ENCODE assay signal across 7 cellular contexts in genomic region chr17:32483451-32484019, GRCh38. TPM values are rescaled to one million over a fixed set of nuclear protein-coding genes. Genes with fewer than 3 reads are reported as not detected.
DNase-seq lines count a peak whose midpoint lies in the region; ATAC-seq and TF ChIP-seq lines count a peak whose summit lies in the region.

No MANE protein-coding gene starts in this region.

- no peak overlapping the region for H3K4me3 ChIP-seq in skeletal muscle satellite cell (ENCODE audit: low read length)

- H3K36me3 Mint-ChIP-seq in immature natural killer cell, result peaks cover 15 to 44% (median 26%) of the 10 kb centered on the region in 3 donors

- ATAC-seq in HG03135 (IDR thresholded peaks at IDR 0.05; ENCODE audit: unreplicated experiment), result no peak

- H3K4me3 Mint-ChIP-seq in immature natural killer cell, result no peak overlapping the region

- peaks cover 22 to 26% of the 10 kb centered on the region in 2 donors for H3K4me1 Mint-ChIP-seq in immature natural killer cell

- no peaks in the 10 kb centered on the region for H3K9me3 Mint-ChIP-seq in immature natural killer cell

- no peaks in the 10 kb centered on the region for H3K9me3 ChIP-seq in skeletal muscle satellite cell (replicated peaks; ENCODE audit: low read length)

- peak; percentile 94 for TF ChIP-seq CTCF in GM10266 (IDR thresholded peaks at IDR 0.05; ENCODE audit: control insufficient read depth, insufficient read depth, low read depth, missing control alignments)

- peak overlapping the region; percentile 20 to 90 (median 52) for H3K27ac Mint-ChIP-seq in immature natural killer cell

- DNase-seq in GM10266 (ENCODE audit: extremely low spot score), result peak; percentile 78
- peak; percentile 67 for DNase-seq in M059J (ENCODE audit: low read depth)
- peak; percentile 67 for DNase-seq in RKO (ENCODE audit: low spot score)
- peak; percentile 97 for DNase-seq in cerebellar cortex (ENCODE audit: low spot score)
- peak; percentile 38 to 59 (median 58) for DNase-seq in immature natural killer cell

- no peak overlapping the region for H3K4me2 ChIP-seq in skeletal muscle satellite cell (ENCODE audit: low read length)

- peak overlapping the region; percentile 5 for H3K9ac ChIP-seq in skeletal muscle satellite cell (ENCODE audit: low read depth, low read length)

- peaks cover 30% of the 10 kb centered on the region for H3K36me3 ChIP-seq in skeletal muscle satellite cell (ENCODE audit: insufficient read depth, low read length)

- peaks cover 17% of the 10 kb centered on the region for H3K4me1 ChIP-seq in skeletal muscle satellite cell (ENCODE audit: control insufficient read depth, insufficient read depth, low read length)

- H3K27me3 Mint-ChIP-seq in immature natural killer cell (ENCODE audit: low read depth in 3 of 3), result peaks cover 2 to 13% (median 5%) of the 10 kb centered on the region in 3 donors

- H3K27me3 ChIP-seq in skeletal muscle satellite cell (ENCODE audit: control insufficient read depth, insufficient read depth, low read length), result no peaks in the 10 kb centered on the region

RNA-seq across cellular contexts. Expression of gene CDK5R1, which starts 3.3 kb away (rescaled TPM):
- 2.8 and 3.7 TPM in 2 replicates for total RNA-seq in M059J (2014; rRNA removed; shearing (Covaris generic))
- polyA plus RNA-seq in immature natural killer cell, result 1 to 10 TPM in 2 of 3 donors, under 1 TPM in 1; 0.37 to 5.8 (median 2.3) TPM
- 0.25 and 1.5 TPM in 2 replicates for total RNA-seq in skeletal muscle satellite cell (2012; rRNA removed)

RNA-seq across cellular contexts. Expression of gene PSMD11, which starts 39.2 kb away (rescaled TPM):
- total RNA-seq in M059J (2014; rRNA removed; shearing (Covaris generic)), result 70.0 and 102 TPM in 2 replicates
- polyA plus RNA-seq in immature natural killer cell, result 100 to 1,000 TPM in 1 of 3 donors, 10 to 100 TPM in 2; 82.1 to 136 (median 96.4) TPM
- total RNA-seq in skeletal muscle satellite cell (2012; rRNA removed), result 81.9 and 86.5 TPM in 2 replicates
